ENCODE assay signal across 33 cellular contexts in the genomic region with DNA sequence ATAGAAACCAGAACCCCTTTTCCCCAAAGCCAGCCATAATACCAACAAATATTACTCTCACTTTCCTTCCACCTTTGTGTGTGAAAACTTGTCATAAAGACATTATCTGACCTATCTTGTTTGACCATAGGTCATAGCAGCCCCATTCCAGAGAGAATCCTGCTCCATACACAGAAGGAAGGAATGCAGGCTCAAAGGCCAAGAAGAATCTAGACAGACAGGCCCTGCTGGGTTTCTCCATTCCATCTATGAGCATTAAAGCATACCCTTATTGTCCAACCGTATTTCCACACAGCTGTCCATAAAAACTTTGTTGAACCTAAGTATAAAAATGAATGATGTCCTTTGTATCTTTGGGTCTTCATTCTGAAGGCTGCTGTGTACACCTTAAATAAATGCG. TPM values are rescaled to one million over a fixed set of nuclear protein-coding genes. Genes with fewer than 3 reads are reported as not detected.
"Had no signal": no experiment of that assay in that cellular context is flagged by ENCODE, and none has a peak within 500 bp of the region (broad histone marks: within the 10 kb centered on the region; RNA-seq: fewer than 3 reads in every experiment).

No MANE protein-coding gene starts in this region.

- H3K9me3 ChIP-seq: esophagus muscularis mucosa, gastroesophageal sphincter, heart right ventricle, lower lobe of right lung, ovary, psoas muscle, sigmoid colon, spleen, thoracic aorta, tibial nerve, vagina had no signal

- H3K36me3 Mint-ChIP-seq: immature natural killer cell; natural killer cell; stimulated activated naive B cell treated with anti-CD40 and anti-IgM and Interleukin-4, amounts not matched to agents 10 μg/mL and 1 μg/mL and 100 μg/mL, for 72 hours had no signal

- H3K27me3 ChIP-seq: esophagus muscularis mucosa, foreskin keratinocyte, gastroesophageal sphincter, ovary, sigmoid colon, spleen, tibial nerve, vagina had no signal

- H3K9me3 Mint-ChIP-seq: natural killer cell; stimulated activated naive CD8-positive, alpha-beta T cell treated with anti-CD3 and anti-CD28 coated beads, Interleukin-15, Interleukin-2, amounts not matched to agents 100 ng/mL and 50 ng/mL, for 24 hours had no signal

- H3K27ac Mint-ChIP-seq: immature natural killer cell; natural killer cell; stimulated activated naive B cell treated with anti-CD40 and anti-IgM and Interleukin-4, amounts not matched to agents 10 μg/mL and 1 μg/mL and 100 μg/mL, for 72 hours; stimulated activated naive CD8-positive, alpha-beta T cell treated with anti-CD3 and anti-CD28 coated beads, Interleukin-15, Interleukin-2, amounts not matched to agents 100 ng/mL and 50 ng/mL, for 24 hours had no signal

- H3K4me1 Mint-ChIP-seq: immature natural killer cell; natural killer cell; stimulated activated naive B cell treated with anti-CD40 and anti-IgM and Interleukin-4, amounts not matched to agents 10 μg/mL and 1 μg/mL and 100 μg/mL, for 72 hours had no signal

- H3K4me1 ChIP-seq: esophagus muscularis mucosa, foreskin keratinocyte, gastroesophageal sphincter, heart right ventricle, lower lobe of right lung, psoas muscle, sigmoid colon, spleen, vagina had no signal

- H3K36me3 ChIP-seq: esophagus muscularis mucosa, gastroesophageal sphincter, heart right ventricle, lower lobe of right lung, ovary, sigmoid colon, spleen, thoracic aorta, tibial nerve, vagina had no signal

- H3K4me3 ChIP-seq: coronary artery, esophagus muscularis mucosa, gastroesophageal sphincter, heart right ventricle, lower lobe of right lung, ovary, psoas muscle, sigmoid colon, spleen, thoracic aorta, tibial nerve, vagina had no signal

- FAIRE-seq: endothelial cell of umbilical vein, keratinocyte had no signal

- H3K27ac ChIP-seq: coronary artery, esophagus muscularis mucosa, foreskin keratinocyte, gastroesophageal sphincter, heart right ventricle, lower lobe of right lung, ovary, psoas muscle, sigmoid colon, spleen, thoracic aorta, tibial nerve, vagina had no signal

- H3K4me3 Mint-ChIP-seq: immature natural killer cell; natural killer cell; stimulated activated naive B cell treated with anti-CD40 and anti-IgM and Interleukin-4, amounts not matched to agents 10 μg/mL and 1 μg/mL and 100 μg/mL, for 72 hours; stimulated activated naive CD8-positive, alpha-beta T cell treated with anti-CD3 and anti-CD28 coated beads, Interleukin-15, Interleukin-2, amounts not matched to agents 100 ng/mL and 50 ng/mL, for 24 hours had no signal

- ATAC-seq: foreskin keratinocyte; gastroesophageal sphincter; heart right ventricle; left ventricle myocardium superior; lower lobe of right lung; natural killer cell; psoas muscle; right cardiac atrium; stimulated activated naive B cell treated with anti-CD40 and anti-IgM and Interleukin-4, amounts not matched to agents 10 μg/mL and 1 μg/mL and 100 μg/mL, for 72 hours had no signal

- DNase-seq: dermis blood vessel endothelial cell; effector memory CD4-positive, alpha-beta T cell; foreskin keratinocyte; heart right ventricle; hypothalamus; immature natural killer cell; left ventricle myocardium superior; lower lobe of right lung; natural killer cell; occipital lobe; ovary; posterior cingulate gyrus; psoas muscle; right cardiac atrium; sigmoid colon; spleen; stimulated activated naive B cell treated with anti-CD40 and anti-IgM and Interleukin-4, amounts not matched to agents 10 μg/mL and 1 μg/mL and 100 μg/mL, for 72 hours had no signal

RNA-seq across cellular contexts. Expression of a gene that starts 40.7 kb away (rescaled TPM):
- total RNA-seq: endothelial cell of umbilical vein had no signal
- polyA plus RNA-seq: endothelial cell of umbilical vein, keratinocyte, neural cell had no signal

RNA-seq across cellular contexts. Expression of a gene that starts 44.2 kb away (rescaled TPM):
- total RNA-seq: dermis blood vessel endothelial cell, endothelial cell of umbilical vein, epithelial cell of proximal tubule, fibroblast of lung, foreskin keratinocyte, left ventricle myocardium superior, occipital lobe, psoas muscle, renal cortical epithelial cell, ureter, vagina had no signal
- polyA plus RNA-seq: endothelial cell of umbilical vein, fibroblast of lung, foreskin keratinocyte, keratinocyte had no signal

RNA-seq across cellular contexts. Expression of a gene that starts 52.5 kb away (rescaled TPM):
- total RNA-seq: dermis blood vessel endothelial cell, endothelial cell of umbilical vein, epithelial cell of proximal tubule, esophagus muscularis mucosa, fibroblast of lung, foreskin keratinocyte, gastroesophageal sphincter, heart right ventricle, left ventricle myocardium superior, lower lobe of right lung, mononuclear cell, natural killer cell, occipital lobe, ovary, psoas muscle, renal cortical epithelial cell, right cardiac atrium, sigmoid colon, skeletal muscle tissue, spleen, thoracic aorta, tibial nerve, ureter, vagina had no signal
- polyA plus RNA-seq: endothelial cell of umbilical vein, fibroblast of lung, foreskin keratinocyte, heart right ventricle, immature natural killer cell, keratinocyte, neural cell, ovary, psoas muscle, right cardiac atrium, sigmoid colon, spleen had no signal
